ENCODE assay signal across 10 cellular contexts in genomic region chr12:118050972-118051910, GRCh38. TPM values are rescaled to one million over a fixed set of nuclear protein-coding genes. Genes with fewer than 3 reads are reported as not detected.
A peak's percentile ranks its signal among the peaks of the same experiment; 100 is the strongest.
DNase-seq lines count a peak whose midpoint lies in the region; ATAC-seq and TF ChIP-seq lines count a peak whose summit lies in the region.
"Had no signal": no experiment of that assay in that cellular context is flagged by ENCODE, and none has a peak within 500 bp of the region (broad histone marks: within the 10 kb centered on the region; RNA-seq: fewer than 3 reads in every experiment).

No MANE protein-coding gene starts in this region.

- no peaks in the 10 kb centered on the region for H3K9me3 Mint-ChIP-seq in activated naive CD4-positive, alpha-beta T cell treated with anti-CD3 and anti-CD28 coated beads, Interleukin-2, amount 50 U/mL, for 72 hours
- no peaks in the 10 kb centered on the region for H3K9me3 Mint-ChIP-seq in activated CD4-positive, alpha-beta memory T cell treated with anti-CD3 and anti-CD28 coated beads for 36 hours
- H3K9me3 Mint-ChIP-seq in glutamatergic neuron (ENCODE audit: unreplicated experiment) = no peaks in the 10 kb centered on the region
- no peaks in the 10 kb centered on the region for H3K9me3 Mint-ChIP-seq in stimulated activated memory B cell treated with anti-CD40 and anti-IgM and Interleukin-4, amounts not matched to agents 10 μg/mL and 1 μg/mL and 100 μg/mL, for 72 hours

- peak overlapping the region in 1 of 5 donors; percentile 48 for H3K9ac ChIP-seq in subcutaneous abdominal adipose tissue (ENCODE audit: low read length in 5 of 5)

- no peak overlapping the region for H3K4me3 ChIP-seq in subcutaneous abdominal adipose tissue (ENCODE audit: low read depth in 1 of 5, low read length in 5 of 5)

- peaks cover 58% of the 10 kb centered on the region for H3K4me1 Mint-ChIP-seq in activated CD4-positive, alpha-beta memory T cell treated with anti-CD3 and anti-CD28 coated beads for 36 hours (ENCODE audit: low read depth)
- H3K4me1 Mint-ChIP-seq in glutamatergic neuron (ENCODE audit: low read depth, unreplicated experiment) = no peaks in the 10 kb centered on the region
- peaks cover 7% of the 10 kb centered on the region for H3K4me1 Mint-ChIP-seq in stimulated activated memory B cell treated with anti-CD40 and anti-IgM and Interleukin-4, amounts not matched to agents 10 μg/mL and 1 μg/mL and 100 μg/mL, for 72 hours

- DNase-seq in activated naive CD4-positive, alpha-beta T cell treated with anti-CD3 and anti-CD28 coated beads, Interleukin-2, amount 50 U/mL, for 72 hours (ENCODE audit: low spot score in 2 of 2) = no peak
- no peak for DNase-seq in activated naive CD4-positive, alpha-beta T cell (lab: John Stamatoyannopoulos, UW)
- peak; percentile 55 for DNase-seq in activated CD4-positive, alpha-beta memory T cell treated with anti-CD3 and anti-CD28 coated beads for 36 hours
- DNase-seq in glutamatergic neuron (no peak), AML-193 (lab: John Stamatoyannopoulos, UW) (no peak), iPS-NIHi7 (ENCODE audit: extremely low spot score) (no peak)
- DNase-seq: NCI-H2171 treated with DMSO at 0.1 percent for 48 hours had no signal

- TF ChIP-seq CTCF in glutamatergic neuron (IDR thresholded peaks at IDR 0.05; ENCODE audit: partially characterized antibody, unreplicated experiment) = peak; percentile 30

- peak overlapping the region; percentile 40 for H3K4me3 Mint-ChIP-seq in activated CD4-positive, alpha-beta memory T cell treated with anti-CD3 and anti-CD28 coated beads for 36 hours
- no peak overlapping the region for H3K4me3 Mint-ChIP-seq in glutamatergic neuron (ENCODE audit: unreplicated experiment)
- H3K4me3 Mint-ChIP-seq in stimulated activated memory B cell treated with anti-CD40 and anti-IgM and Interleukin-4, amounts not matched to agents 10 μg/mL and 1 μg/mL and 100 μg/mL, for 72 hours = no peak overlapping the region
- H3K4me3 Mint-ChIP-seq: B cell had no signal

- no peaks in the 10 kb centered on the region for H3K9me3 ChIP-seq in subcutaneous abdominal adipose tissue (ENCODE audit: control insufficient read depth in 5 of 5, low read length in 5 of 5)

- peaks cover 14 to 37% of the 10 kb centered on the region in 2 donors for H3K36me3 Mint-ChIP-seq in activated naive CD4-positive, alpha-beta T cell treated with anti-CD3 and anti-CD28 coated beads, Interleukin-2, amount 50 U/mL, for 72 hours
- peaks cover 27% of the 10 kb centered on the region for H3K36me3 Mint-ChIP-seq in activated CD4-positive, alpha-beta memory T cell treated with anti-CD3 and anti-CD28 coated beads for 36 hours
- H3K36me3 Mint-ChIP-seq in glutamatergic neuron (ENCODE audit: unreplicated experiment) = no peaks in the 10 kb centered on the region
- H3K36me3 Mint-ChIP-seq in stimulated activated memory B cell treated with anti-CD40 and anti-IgM and Interleukin-4, amounts not matched to agents 10 μg/mL and 1 μg/mL and 100 μg/mL, for 72 hours = peaks cover 59% of the 10 kb centered on the region

- intact Hi-C loops in activated CD4-positive, alpha-beta memory T cell treated with anti-CD3 and anti-CD28 coated beads for 36 hours (cut with micrococcal nuclease) = loop anchor here (5.0 to 10.0 kb wide), 3 partner anchors 254 to 321 kb away; partner anchors contain the start of gene TAOK3

- H3K4me1 ChIP-seq in subcutaneous abdominal adipose tissue (ENCODE audit: control insufficient read depth in 5 of 5, insufficient read depth in 5 of 5, low read length in 5 of 5) = peaks cover 10 to 33% (median 31%) of the 10 kb centered on the region in 5 donors

- CTCF ChIA-PET in activated CD4-positive, alpha-beta memory T cell treated with anti-CD3 and anti-CD28 coated beads for 36 hours (lab: Charles Lee) = interaction anchor here (0.6 to 1.8 kb wide), 7 partner anchors 9 to 327 kb away, joined by 3 to 10 read pairs (median 3); no protein-coding TSS in a partner anchor

- no peaks in the 10 kb centered on the region for H3K27me3 ChIP-seq in subcutaneous abdominal adipose tissue (ENCODE audit: control insufficient read depth in 5 of 5, insufficient read depth in 4 of 5, low read length in 5 of 5)

- peaks cover 2 to 31% (median 18%) of the 10 kb centered on the region in 5 donors for H3K36me3 ChIP-seq in subcutaneous abdominal adipose tissue (ENCODE audit: control insufficient read depth in 5 of 5, insufficient read depth in 5 of 5, low read length in 5 of 5)

- POLR2A ChIA-PET in activated CD4-positive, alpha-beta memory T cell treated with anti-CD3 and anti-CD28 coated beads for 36 hours (lab: Charles Lee) = interaction anchor here (1.1 to 1.5 kb wide), 4 partner anchors 10 to 24 kb away, joined by 4 to 9 read pairs (median 6); partner anchors contain the start of gene WSB2

- H3K27ac Mint-ChIP-seq in activated naive CD4-positive, alpha-beta T cell treated with anti-CD3 and anti-CD28 coated beads, Interleukin-2, amount 50 U/mL, for 72 hours = peak overlapping the region; percentile 81 to 88
- H3K27ac Mint-ChIP-seq in activated CD4-positive, alpha-beta memory T cell treated with anti-CD3 and anti-CD28 coated beads for 36 hours = peak overlapping the region; percentile 84
- no peak overlapping the region for H3K27ac Mint-ChIP-seq in glutamatergic neuron (ENCODE audit: unreplicated experiment)
- H3K27ac Mint-ChIP-seq in stimulated activated memory B cell treated with anti-CD40 and anti-IgM and Interleukin-4, amounts not matched to agents 10 μg/mL and 1 μg/mL and 100 μg/mL, for 72 hours = no peak overlapping the region
- H3K27ac Mint-ChIP-seq: B cell had no signal

- no peaks in the 10 kb centered on the region for H3K27me3 Mint-ChIP-seq in activated CD4-positive, alpha-beta memory T cell treated with anti-CD3 and anti-CD28 coated beads for 36 hours
- H3K27me3 Mint-ChIP-seq in glutamatergic neuron (ENCODE audit: unreplicated experiment) = peaks cover 6% of the 10 kb centered on the region
- no peaks in the 10 kb centered on the region for H3K27me3 Mint-ChIP-seq in stimulated activated memory B cell treated with anti-CD40 and anti-IgM and Interleukin-4, amounts not matched to agents 10 μg/mL and 1 μg/mL and 100 μg/mL, for 72 hours
- H3K27me3 Mint-ChIP-seq: B cell had no signal

- ATAC-seq in activated naive CD4-positive, alpha-beta T cell treated with anti-CD3 and anti-CD28 coated beads, Interleukin-2, amount 50 U/mL, for 72 hours = peak; percentile 14 to 47
- no peak for ATAC-seq in stimulated activated memory B cell treated with anti-CD40 and anti-IgM and Interleukin-4, amounts not matched to agents 10 μg/mL and 1 μg/mL and 100 μg/mL, for 72 hours

- H3K27ac ChIP-seq in subcutaneous abdominal adipose tissue (ENCODE audit: low read depth, low read length) = peak overlapping the region; percentile 94

RNA-seq across cellular contexts. Expression of gene WSB2, which starts 9.7 kb away (rescaled TPM):
- total RNA-seq in activated naive CD4-positive, alpha-beta T cell treated with anti-CD3 and anti-CD28 coated beads, Interleukin-2, amount 50 U/mL, for 72 hours = 10 to 100 TPM; 39.7 to 61.6 TPM
- total RNA-seq in activated CD4-positive, alpha-beta memory T cell treated with anti-CD3 and anti-CD28 coated beads for 36 hours = 100 to 1,000 TPM in 1 of 2 experiments, 10 to 100 TPM in 1; 93.2 to 102 TPM
- total RNA-seq in glutamatergic neuron (ENCODE audit: unreplicated experiment) = 76.4 TPM

RNA-seq across cellular contexts. Expression of gene RFC5, which starts 34.7 kb away (rescaled TPM):
- 10 to 100 TPM; 69.6 to 88.0 TPM for total RNA-seq in activated naive CD4-positive, alpha-beta T cell treated with anti-CD3 and anti-CD28 coated beads, Interleukin-2, amount 50 U/mL, for 72 hours
- total RNA-seq in activated CD4-positive, alpha-beta memory T cell treated with anti-CD3 and anti-CD28 coated beads for 36 hours = 10 to 100 TPM; 65.8 to 70.8 TPM
- 8.4 TPM for total RNA-seq in glutamatergic neuron (ENCODE audit: unreplicated experiment)

RNA-seq across cellular contexts. Expression of gene VSIG10, which starts 52.6 kb away (rescaled TPM):
- 1 to 10 TPM; 2.6 to 6.3 TPM for total RNA-seq in activated naive CD4-positive, alpha-beta T cell treated with anti-CD3 and anti-CD28 coated beads, Interleukin-2, amount 50 U/mL, for 72 hours
- total RNA-seq in activated CD4-positive, alpha-beta memory T cell treated with anti-CD3 and anti-CD28 coated beads for 36 hours = 1 to 10 TPM; 5.7 to 7.6 TPM
- total RNA-seq in glutamatergic neuron (ENCODE audit: unreplicated experiment) = 13.3 TPM

Comparison
In these comparisons a context has a peak if more than half of its experiments do, and no peak if none do; other contexts are left out.
1. H3K27ac Mint-ChIP-seq: peak in activated naive CD4-positive, alpha-beta T cell treated with anti-CD3 and anti-CD28 coated beads, Interleukin-2, amount 50 U/mL, for 72 hours (2 of 2) and activated CD4-positive, alpha-beta memory T cell treated with anti-CD3 and anti-CD28 coated beads for 36 hours (single experiment); none in glutamatergic neuron (single experiment) and stimulated activated memory B cell treated with anti-CD40 and anti-IgM and Interleukin-4, amounts not matched to agents 10 μg/mL and 1 μg/mL and 100 μg/mL, for 72 hours (single experiment).